In genomic region chr15:36831125-36831914, GRCh38 we compare ENCODE assay signal across 10 cellular contexts.
DNase-seq lines count a peak whose midpoint lies in the region; ATAC-seq lines count a peak whose summit lies in the region.
"Had no signal": no experiment of that assay in that cellular context is flagged by ENCODE, and none has a peak within 500 bp of the region (broad histone marks: within the 10 kb centered on the region; RNA-seq: fewer than 3 reads in every experiment).

No MANE protein-coding gene starts in this region.

- ATAC-seq in GM18870 (IDR thresholded peaks at IDR 0.05; ENCODE audit: unreplicated experiment) (peak; percentile 97), HG02642 (IDR thresholded peaks at IDR 0.05; ENCODE audit: poor library complexity, unreplicated experiment) (peak; percentile 99)

- H2AFZ ChIP-seq in trophoblast cell (ENCODE audit: insufficient read depth, low read length, poor library complexity) = no peak overlapping the region

- no peaks in the 10 kb centered on the region for H3K79me2 ChIP-seq in trophoblast cell (ENCODE audit: control insufficient read depth, insufficient read depth, low read length, poor library complexity)

- no peak overlapping the region for H2BK120ac ChIP-seq in trophoblast cell (ENCODE audit: insufficient read depth, low read length, poor library complexity)

- no peak overlapping the region for H4K12ac ChIP-seq in trophoblast cell (ENCODE audit: low read depth, low read length)

- no peak overlapping the region for H3K23ac ChIP-seq in trophoblast cell (ENCODE audit: low read length)

- no peak overlapping the region for H3K14ac ChIP-seq in trophoblast cell (ENCODE audit: low read length)

- H3K4me1 ChIP-seq in trophoblast cell (ENCODE audit: control insufficient read depth in 1 of 2, insufficient read depth in 2 of 2, low read length in 2 of 2) = no peaks in the 10 kb centered on the region

- no peak overlapping the region for H2BK12ac ChIP-seq in trophoblast cell (ENCODE audit: low read length)

- DNase-seq in LHCN-M2 (ENCODE audit: low read depth) (peak; percentile 68), trophoblast cell (peak; percentile 95 to 96), HT-29 (ENCODE audit: low spot score) (no peak), activated gamma-delta T cell treated with Interleukin-2 at 50 U/mL for 16 hours (no peak), NCI-H1092 (lab: John Stamatoyannopoulos, UW) (no peak), NCI-H1092 treated with DMSO at 0.1 percent for 48 hours (lab: John Stamatoyannopoulos, UW) (no peak)
- DNase-seq: islet precursor cell had no signal

- no peak overlapping the region for H4K8ac ChIP-seq in trophoblast cell (ENCODE audit: low read depth, low read length)

- no peak overlapping the region for H3K4me3 ChIP-seq in trophoblast cell (ENCODE audit: low read depth, low read length)

- no peaks in the 10 kb centered on the region for H3K9me3 ChIP-seq in trophoblast cell (ENCODE audit: insufficient read depth, low read depth, low read length)

- H3K9ac ChIP-seq in trophoblast cell (ENCODE audit: low read length) = no peak overlapping the region

- H2BK5ac ChIP-seq in trophoblast cell (ENCODE audit: low read depth, low read length, poor library complexity) = no peak overlapping the region

- no peak overlapping the region for H3K27ac ChIP-seq in trophoblast cell (ENCODE audit: low read depth, low read length)
- H3K27ac ChIP-seq: HL-60 had no signal

- 100% methylated on average over 1 of the region's 2 CpGs for WGBS in trophoblast cell (ENCODE audit: extremely low coverage, insufficient coverage, insufficient read length)

- no peak overlapping the region for H3K4me2 ChIP-seq in trophoblast cell (ENCODE audit: low read length)

- H2AK5ac ChIP-seq in trophoblast cell (ENCODE audit: low read length) = no peak overlapping the region

- H3K36me3 ChIP-seq in trophoblast cell (ENCODE audit: control insufficient read depth in 1 of 2, insufficient read depth in 2 of 2, low read length in 2 of 2) = no peaks in the 10 kb centered on the region

- no peak overlapping the region for H3K4ac ChIP-seq in trophoblast cell (ENCODE audit: low read depth, low read length)

- H4K91ac ChIP-seq in trophoblast cell (ENCODE audit: low read depth, low read length) = no peak overlapping the region

- H3K79me1 ChIP-seq in trophoblast cell (ENCODE audit: low read length) = no peaks in the 10 kb centered on the region

- no peaks in the 10 kb centered on the region for H3K27me3 ChIP-seq in trophoblast cell (ENCODE audit: insufficient read depth, low read length)

- H3K18ac ChIP-seq in trophoblast cell (ENCODE audit: low read length) = no peak overlapping the region

Comparison
In these comparisons a context has a peak if more than half of its experiments do, and no peak if none do; other contexts are left out.
1. DNase-seq: peak in LHCN-M2 (single experiment) and trophoblast cell (2 of 2); none in HT-29 (single experiment), activated gamma-delta T cell treated with Interleukin-2 at 50 U/mL for 16 hours (single experiment), NCI-H1092 (single experiment) and NCI-H1092 treated with DMSO at 0.1 percent for 48 hours (single experiment).